Comparison of ENCODE assay signal across 24 cellular contexts in the genomic region with DNA sequence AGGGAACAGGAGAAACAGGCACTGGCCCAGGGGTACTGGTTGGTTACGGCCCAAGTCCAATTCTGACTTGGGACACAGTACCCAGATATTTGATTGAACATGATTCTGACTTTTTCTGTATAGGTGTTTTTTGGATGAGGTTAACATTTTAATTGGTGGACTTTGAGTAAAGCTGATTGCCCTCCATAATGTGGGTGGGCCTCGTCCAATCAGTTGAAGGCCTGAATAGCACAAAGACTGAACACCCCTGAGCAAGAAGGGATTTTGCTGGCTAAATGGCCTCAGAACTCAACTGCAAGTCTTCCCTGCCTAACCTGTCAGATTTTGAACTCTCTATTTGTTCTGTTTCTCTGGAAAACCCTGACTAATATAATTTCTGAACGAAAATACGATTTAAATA.
"Had no signal": no experiment of that assay in that cellular context is flagged by ENCODE, and none has a peak within 500 bp of the region (broad histone marks: within the 10 kb centered on the region; RNA-seq: fewer than 3 reads in every experiment).

No MANE protein-coding gene starts in this region.

- FAIRE-seq: small intestine, urothelium cell line had no signal

- H3K79me2 ChIP-seq: parathyroid adenoma had no signal

- ATAC-seq: psoas muscle; right cardiac atrium; right lobe of liver; stimulated activated effector memory CD8-positive, alpha-beta T cell treated with anti-CD3 and anti-CD28 coated beads, Interleukin-12 subunit alpha, Interleukin-12 subunit beta, amount 100 ng/mL, for 72 hours; stimulated activated naive B cell treated with anti-CD40 and anti-IgM and Interleukin-4, amounts not matched to agents 10 μg/mL and 1 μg/mL and 100 μg/mL, for 72 hours had no signal

- H2AFZ ChIP-seq: neural progenitor cell, parathyroid adenoma had no signal

- H3K4me2 ChIP-seq: neural progenitor cell had no signal

- H3K4me3 ChIP-seq: neural progenitor cell, ovary, psoas muscle, right lobe of liver, sigmoid colon, stomach, thoracic aorta, thyroid gland, tibial nerve, upper lobe of left lung, vagina had no signal

- H3K9me3 ChIP-seq: ovary, psoas muscle, right lobe of liver, sigmoid colon, stomach, thoracic aorta, thyroid gland, tibial nerve, upper lobe of left lung, vagina had no signal

- H3K27me3 ChIP-seq: neural progenitor cell, ovary, right lobe of liver, sigmoid colon, thyroid gland, tibial nerve, upper lobe of left lung, vagina had no signal

- DNase-seq: occipital lobe; ovary; psoas muscle; right cardiac atrium; right lobe of liver; sigmoid colon; small intestine; stimulated activated CD4-positive, alpha-beta T cell treated with anti-CD3 and anti-CD28 coated beads, Interleukin-15, amount 100 ng/mL, for 24 hours; stimulated activated CD4-positive, alpha-beta T cell treated with anti-CD3 and anti-CD28 coated beads, Interleukin-2, amount 100 ng/mL, for 24 hours; stimulated activated CD4-positive, alpha-beta T cell treated with anti-CD3 and anti-CD28 coated beads, Interleukin-2, amount 100 ng/mL, for 48 hours; stimulated activated CD4-positive, alpha-beta T cell treated with anti-CD3 and anti-CD28 coated beads, Interleukin-4, amount 100 ng/mL, for 24 hours; stimulated activated naive B cell treated with anti-CD40 and anti-IgM and Interleukin-4, amounts not matched to agents 10 μg/mL and 1 μg/mL and 100 μg/mL, for 72 hours; stimulated activated naive CD4-positive, alpha-beta T cell treated with Interleukin-2 at 50 U/mL for 16 hours; stomach; thyroid gland; trophoblast cell; upper lobe of left lung had no signal

- H3K36me3 ChIP-seq: neural progenitor cell, ovary, right lobe of liver, sigmoid colon, stomach, thoracic aorta, thyroid gland, tibial nerve, upper lobe of left lung, vagina had no signal

- H3K27ac ChIP-seq: neural progenitor cell, ovary, parathyroid adenoma, psoas muscle, right lobe of liver, sigmoid colon, stomach, thoracic aorta, thyroid gland, tibial nerve, upper lobe of left lung, vagina had no signal

- H3K9ac ChIP-seq: neural progenitor cell, parathyroid adenoma had no signal

- H3K4me1 ChIP-seq: parathyroid adenoma, psoas muscle, right lobe of liver, sigmoid colon, tibial nerve, upper lobe of left lung, vagina had no signal
